ENCODE assay signal across 8 cellular contexts in genomic region chrX:154412468-154412867, GRCh38. TPM values are rescaled to one million over a fixed set of nuclear protein-coding genes. Genes with fewer than 3 reads are reported as not detected.
A peak's percentile ranks its signal among the peaks of the same experiment; 100 is the strongest.
DNase-seq lines count a peak whose midpoint lies in the region; ATAC-seq and TF ChIP-seq lines count a peak whose summit lies in the region.

No MANE protein-coding gene starts in this region.

- H3K27ac ChIP-seq in SJCRH30 (no peak overlapping the region; the same call in 1 of the 2 replicates), parathyroid adenoma (peak overlapping the region; percentile 85)

- no peaks in the 10 kb centered on the region for H3K79me2 ChIP-seq in parathyroid adenoma

- H3K36me3 ChIP-seq in SJCRH30 (no peaks in the 10 kb centered on the region), parathyroid adenoma (ENCODE audit: control insufficient read depth, insufficient read depth, low read length) (no peaks in the 10 kb centered on the region)

- H3K4me1 ChIP-seq in SJCRH30 (peaks cover 4% of the 10 kb centered on the region; the same call in 1 of the 2 replicates), parathyroid adenoma (peaks cover 2% of the 10 kb centered on the region)

- TF ChIP-seq CTCF in GM20000 (IDR thresholded peaks at IDR 0.05; ENCODE audit: extremely low read depth, missing control alignments) (no peak), parathyroid adenoma (IDR thresholded peaks at IDR 0.05) (no peak)

- H3K27me3 ChIP-seq in SJCRH30 (no peaks in the 10 kb centered on the region), parathyroid adenoma (ENCODE audit: control insufficient read depth, insufficient read depth, low read length) (no peaks in the 10 kb centered on the region)

- H3K4me3 ChIP-seq in SJCRH30 (peak overlapping the region; percentile 72), parathyroid adenoma (ENCODE audit: low read depth, low read length) (peak overlapping the region; percentile 68)

- DNase-seq in GM20000 (ENCODE audit: low spot score) = peak; percentile 18
- no peak for DNase-seq in SJCRH30
- DNase-seq in HPDE6-E6E7 (ENCODE audit: extremely low spot score) = no peak
- no peak for DNase-seq in SW480 (ENCODE audit: low spot score)
- DNase-seq in GOT3 (lab: John Stamatoyannopoulos, UW) = no peak
- DNase-seq in dedifferentiated amniotic fluid mesenchymal stem cell (ENCODE audit: extremely low spot score) = no peak

- peak; percentile 76 for ATAC-seq in esophagus mucosa

- no peak overlapping the region for H2AFZ ChIP-seq in parathyroid adenoma

- no peaks in the 10 kb centered on the region for H3K9me3 ChIP-seq in SJCRH30 (replicated peaks)
- H3K9me3 ChIP-seq in parathyroid adenoma (ENCODE audit: control insufficient read depth, low read length) = no peaks in the 10 kb centered on the region

- H3K4me2 ChIP-seq in parathyroid adenoma (ENCODE audit: low read length) = peak overlapping the region; percentile 54

- H3K9ac ChIP-seq in parathyroid adenoma = no peak overlapping the region

RNA-seq across cellular contexts. Expression of gene TAFAZZIN, which starts 1.1 kb away (rescaled TPM):
- total RNA-seq in SJCRH30 (2014; rRNA removed; shearing (Covaris generic)) = 8.1 and 12.1 TPM in 2 replicates
- total RNA-seq in esophagus mucosa = 18.1 TPM

RNA-seq across cellular contexts. Expression of gene DNASE1L1, which starts 3.4 kb away (rescaled TPM):
- 20.9 and 21.7 TPM in 2 replicates for total RNA-seq in SJCRH30 (2014; rRNA removed; shearing (Covaris generic))
- 22.8 TPM for total RNA-seq in esophagus mucosa

RNA-seq across cellular contexts. Expression of gene RPL10, which starts 14.3 kb away (rescaled TPM):
- 3,093 and 3,558 TPM in 2 replicates for total RNA-seq in SJCRH30 (2014; rRNA removed; shearing (Covaris generic))
- 2,565 TPM for total RNA-seq in esophagus mucosa

RNA-seq across cellular contexts. Expression of gene ATP6AP1, which starts 16.0 kb away (rescaled TPM):
- total RNA-seq in SJCRH30 (2014; rRNA removed; shearing (Covaris generic)) = 30.4 and 32.0 TPM in 2 replicates
- 63.2 TPM for total RNA-seq in esophagus mucosa

RNA-seq across cellular contexts. Expression of gene GDI1, which starts 24.5 kb away (rescaled TPM):
- total RNA-seq in SJCRH30 (2014; rRNA removed; shearing (Covaris generic)) = 66.8 and 75.8 TPM in 2 replicates
- total RNA-seq in esophagus mucosa = 33.8 TPM
